In the genomic region with DNA sequence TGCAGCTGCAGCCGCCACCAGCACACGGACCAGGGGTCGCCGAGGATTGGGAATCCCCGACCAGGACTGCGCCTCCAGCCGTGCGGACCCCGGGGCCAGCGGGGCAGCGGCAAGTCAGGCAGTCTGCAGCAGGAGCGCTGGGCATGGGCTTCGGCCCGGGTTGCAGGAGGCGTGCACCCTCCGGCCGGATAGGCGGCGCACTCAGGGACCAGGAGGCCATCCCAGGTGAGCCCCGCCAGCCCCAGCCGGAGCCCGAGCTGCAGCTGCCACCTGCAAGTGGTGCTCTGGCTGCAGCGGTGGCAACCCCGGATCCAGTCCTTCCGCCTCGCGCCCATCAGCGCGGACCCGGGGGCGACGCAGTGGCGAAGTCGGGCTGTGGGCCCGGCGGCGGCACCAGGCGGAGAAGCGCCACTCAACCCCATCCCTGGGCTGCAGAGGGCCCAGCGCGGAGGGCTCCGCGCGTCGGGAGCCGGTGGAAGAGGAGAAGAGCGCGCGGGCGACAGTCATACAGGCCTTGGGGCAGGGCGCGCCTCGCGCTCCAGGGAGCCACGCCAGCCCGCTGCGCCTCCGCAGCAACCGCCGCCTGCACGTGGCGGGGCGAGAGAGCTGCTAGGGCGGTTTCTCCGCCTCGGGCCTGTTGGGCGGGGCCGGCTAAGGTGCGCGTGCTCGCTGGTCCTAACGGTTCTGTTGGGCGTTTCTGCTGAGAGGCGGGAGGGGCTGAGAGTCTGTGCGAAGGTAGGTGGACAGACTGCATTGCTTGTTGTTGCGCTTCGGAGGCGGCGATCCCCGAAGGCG, we compare ENCODE assay signal across 7 cellular contexts.
DNase-seq lines count a peak whose midpoint lies in the region; ATAC-seq and TF ChIP-seq lines count a peak whose summit lies in the region.

No MANE protein-coding gene starts in this region.

- peak overlapping the region; percentile 25 for H3K4me3 ChIP-seq in retinal pigment epithelial cell (ENCODE audit: low read length)

- no peak for TF ChIP-seq CTCF in retinal pigment epithelial cell (conservative IDR thresholded peaks at IDR 0.05; ENCODE audit: low read depth, low read length)

- peak; percentile 87 for ATAC-seq in GM19035 (IDR thresholded peaks at IDR 0.05; ENCODE audit: unreplicated experiment)
- ATAC-seq in GM21360 (IDR thresholded peaks at IDR 0.05; ENCODE audit: unreplicated experiment), result no peak
- no peak for ATAC-seq in GM21447 (IDR thresholded peaks at IDR 0.05; ENCODE audit: unreplicated experiment)

- peak; percentile 59 for DNase-seq in NCI-H1092 treated with DMSO at 0.1 percent for 48 hours (lab: John Stamatoyannopoulos, UW)
- DNase-seq in activated T-cell treated with anti-CD3 and anti-CD28 coated beads for 24 hours (ENCODE audit: low read depth), result peak; percentile 44
- DNase-seq in glomerular visceral epithelial cell (ENCODE audit: extremely low spot score), result peak; percentile 71
- DNase-seq in retinal pigment epithelial cell (ENCODE audit: low read depth), result no peak
